8 cellular contexts compared by ENCODE assay signal in genomic region chr2:188788621-188789020, GRCh38.
DNase-seq lines count a peak whose midpoint lies in the region; ATAC-seq lines count a peak whose summit lies in the region.

No MANE protein-coding gene starts in this region.

- DNase-seq in NCI-H446 treated with DMSO at 0.1 percent for 48 hours (lab: John Stamatoyannopoulos, UW) (peak; percentile 13), dermis microvascular lymphatic vessel endothelial cell (ENCODE audit: low read depth in 2 of 2) (peak; percentile 35 to 82), ureter (ENCODE audit: low spot score) (peak; percentile 49)
- no peak for DNase-seq in stimulated activated CD4-positive, alpha-beta T cell treated with anti-CD3 and anti-CD28 coated beads, Interleukin-15, amount 100 ng/mL, for 24 hours

- H3K4me1 ChIP-seq in mesodermal cell (ENCODE audit: control insufficient read depth, insufficient read depth, low read length, poor library complexity, severe bottlenecking) = peaks cover 17% of the 10 kb centered on the region

- no peak overlapping the region for H3K4me3 ChIP-seq in mesodermal cell (ENCODE audit: extremely low read depth, insufficient read depth, low read length, poor library complexity, severe bottlenecking)

- H3K36me3 ChIP-seq in mesodermal cell (ENCODE audit: control insufficient read depth, insufficient read depth, low read length) = no peaks in the 10 kb centered on the region

- no peaks in the 10 kb centered on the region for H3K9me3 ChIP-seq in mesodermal cell (ENCODE audit: control insufficient read depth, low read length)

- peak overlapping the region; percentile 19 for H3K27ac ChIP-seq in mesodermal cell (ENCODE audit: low read depth, low read length, severe bottlenecking)

- ATAC-seq in GM18870 (IDR thresholded peaks at IDR 0.05; ENCODE audit: unreplicated experiment) = no peak
- no peak for ATAC-seq in HG03521 (IDR thresholded peaks at IDR 0.05; ENCODE audit: unreplicated experiment)
- ATAC-seq in HG03439 (IDR thresholded peaks at IDR 0.05; ENCODE audit: unreplicated experiment) = no peak
